1 cellular context compared by ENCODE assay signal in the genomic region with DNA sequence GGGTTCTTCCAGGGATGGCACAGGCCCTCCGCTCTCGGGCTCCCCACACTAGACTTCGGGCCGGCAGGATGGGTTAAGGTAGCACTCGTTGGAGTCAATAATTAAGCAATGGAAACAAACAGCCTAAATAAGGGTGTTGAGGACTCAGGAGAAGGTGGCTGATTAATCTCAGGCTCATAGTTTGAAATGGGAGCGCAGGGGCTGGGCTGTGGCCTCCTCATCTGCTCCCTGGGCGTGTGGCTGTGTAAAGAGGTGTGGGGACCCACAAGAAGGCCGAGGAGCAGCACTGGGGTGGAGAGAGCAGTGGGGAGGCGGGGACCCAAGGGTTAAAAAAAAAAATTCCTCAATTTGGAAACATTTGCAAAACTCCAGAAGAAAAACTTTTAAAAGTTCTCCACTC.
TF ChIP-seq lines count a peak whose summit lies in the region.

No MANE protein-coding gene starts in this region.

TF ChIP-seq in IMR-90, 13 proteins besides CTCF, POLR2A, EP300 and RAD21:
- no peak for TF ChIP-seq FOS (IDR thresholded peaks at IDR 0.05; ENCODE audit: low read depth, low read length)
- no peak for TF ChIP-seq RCOR1 (IDR thresholded peaks at IDR 0.05; ENCODE audit: insufficient replicate concordance, low read length)
- no peak for TF ChIP-seq CEBPB (IDR thresholded peaks at IDR 0.05; ENCODE audit: low read depth, low read length)
- TF ChIP-seq CHD1 (IDR thresholded peaks at IDR 0.05; ENCODE audit: low read depth, low read length): no peak
- no peak for TF ChIP-seq BHLHE40 (IDR thresholded peaks at IDR 0.05; ENCODE audit: low read depth, low read length)
- no peak for TF ChIP-seq RFX5 (IDR thresholded peaks at IDR 0.05; ENCODE audit: low read depth, low read length)
- TF ChIP-seq, protein P1, sequence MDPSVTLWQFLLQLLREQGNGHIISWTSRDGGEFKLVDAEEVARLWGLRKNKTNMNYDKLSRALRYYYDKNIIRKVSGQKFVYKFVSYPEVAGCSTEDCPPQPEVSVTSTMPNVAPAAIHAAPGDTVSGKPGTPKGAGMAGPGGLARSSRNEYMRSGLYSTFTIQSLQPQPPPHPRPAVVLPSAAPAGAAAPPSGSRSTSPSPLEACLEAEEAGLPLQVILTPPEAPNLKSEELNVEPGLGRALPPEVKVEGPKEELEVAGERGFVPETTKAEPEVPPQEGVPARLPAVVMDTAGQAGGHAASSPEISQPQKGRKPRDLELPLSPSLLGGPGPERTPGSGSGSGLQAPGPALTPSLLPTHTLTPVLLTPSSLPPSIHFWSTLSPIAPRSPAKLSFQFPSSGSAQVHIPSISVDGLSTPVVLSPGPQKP (IDR thresholded peaks at IDR 0.05; ENCODE audit: borderline replicate concordance, low read depth, low read length): no peak
- TF ChIP-seq NFE2L2 (IDR thresholded peaks at IDR 0.05; ENCODE audit: low read depth, low read length): no peak
- TF ChIP-seq, protein P2, sequence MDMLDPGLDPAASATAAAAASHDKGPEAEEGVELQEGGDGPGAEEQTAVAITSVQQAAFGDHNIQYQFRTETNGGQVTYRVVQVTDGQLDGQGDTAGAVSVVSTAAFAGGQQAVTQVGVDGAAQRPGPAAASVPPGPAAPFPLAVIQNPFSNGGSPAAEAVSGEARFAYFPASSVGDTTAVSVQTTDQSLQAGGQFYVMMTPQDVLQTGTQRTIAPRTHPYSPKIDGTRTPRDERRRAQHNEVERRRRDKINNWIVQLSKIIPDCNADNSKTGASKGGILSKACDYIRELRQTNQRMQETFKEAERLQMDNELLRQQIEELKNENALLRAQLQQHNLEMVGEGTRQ (IDR thresholded peaks at IDR 0.05; ENCODE audit: low read depth, low read length): no peak
- no peak for TF ChIP-seq MAFK (IDR thresholded peaks at IDR 0.05; ENCODE audit: low read depth, low read length)
